Comparison of ENCODE assay signal across 8 cellular contexts in genomic region chr11:125091247-125091876, GRCh38. TPM values are rescaled to one million over a fixed set of nuclear protein-coding genes. Genes with fewer than 3 reads are reported as not detected.
DNase-seq lines count a peak whose midpoint lies in the region; ATAC-seq and TF ChIP-seq lines count a peak whose summit lies in the region.

No MANE protein-coding gene starts in this region.

- CTCF ChIA-PET in activated B cell treated with CpG ODN at 0.5 μM for 24 hours (lab: Charles Lee): interaction anchor here (0.7 to 3.2 kb wide), 14 partner anchors 9 to 338 kb away, joined by 3 to 29 read pairs (median 4); partner anchors contain the start of genes SLC37A2 and TMEM218

- POLR2A ChIA-PET in activated B cell treated with CpG ODN at 0.5 μM for 24 hours (lab: Charles Lee): interaction anchor here (1.1 kb wide), 1 partner anchor 19 kb away, joined by 6 read pairs; no protein-coding TSS in a partner anchor

- intact Hi-C loops in activated B cell treated with CpG ODN at 0.5 μM for 24 hours (cut with micrococcal nuclease): loop anchor here (1.0 kb wide), 2 partner anchors 50 to 314 kb away; no protein-coding TSS in a partner anchor

- no peak overlapping the region for H3K4me3 Mint-ChIP-seq in activated B cell treated with CpG ODN at 0.5 μM for 24 hours

- H3K36me3 Mint-ChIP-seq in activated B cell treated with CpG ODN at 0.5 μM for 24 hours (ENCODE audit: low read depth): peaks cover 26% of the 10 kb centered on the region

- no peak overlapping the region for H3K27ac Mint-ChIP-seq in activated B cell treated with CpG ODN at 0.5 μM for 24 hours

- peak; percentile 61 for TF ChIP-seq CTCF in GM12872 (IDR thresholded peaks at IDR 0.05; ENCODE audit: insufficient read depth, low read depth, low read length)
- no peak for TF ChIP-seq CTCF in activated B cell treated with CpG ODN at 0.5 μM for 24 hours (IDR thresholded peaks at IDR 0.05)

- peaks cover 2% of the 10 kb centered on the region for H3K4me1 Mint-ChIP-seq in activated B cell treated with CpG ODN at 0.5 μM for 24 hours

- ATAC-seq in activated B cell treated with CpG ODN at 0.5 μM for 24 hours (ENCODE audit: low read depth) (peak; percentile 37), GM21367 (IDR thresholded peaks at IDR 0.05; ENCODE audit: unreplicated experiment) (no peak)

- H3K27me3 Mint-ChIP-seq in activated B cell treated with CpG ODN at 0.5 μM for 24 hours: no peaks in the 10 kb centered on the region

- DNase-seq in 8988T (peak; percentile 74), NCI-H1105 (lab: John Stamatoyannopoulos, UW) (peak; percentile 56), activated B cell treated with CpG ODN at 0.5 μM for 24 hours (no peak), glomerular visceral epithelial cell (ENCODE audit: extremely low spot score) (peak; percentile 69), pons (ENCODE audit: low spot score) (peak; percentile 73)
- no peak for DNase-seq in stimulated activated CD8-positive, alpha-beta memory T cell treated with anti-CD3 and anti-CD28 coated beads, Interleukin-4, amount 100 ng/mL, for 48 hours

- H3K9me3 Mint-ChIP-seq in activated B cell treated with CpG ODN at 0.5 μM for 24 hours: no peaks in the 10 kb centered on the region

RNA-seq across cellular contexts. Expression of gene TMEM218, which starts 20.1 kb away (rescaled TPM):
- 18.8 and 20.1 TPM in 2 replicates for total RNA-seq in activated B cell treated with CpG ODN at 0.5 μM for 24 hours

RNA-seq across cellular contexts. Expression of gene SLC37A2, which starts 28.3 kb away (rescaled TPM):
- 21.3 and 27.5 TPM in 2 replicates for total RNA-seq in activated B cell treated with CpG ODN at 0.5 μM for 24 hours

Comparison
In these comparisons a context has a peak if more than half of its experiments do, and no peak if none do; other contexts are left out.
1. DNase-seq: peak in 8988T (single experiment), NCI-H1105 (single experiment), glomerular visceral epithelial cell (single experiment) and pons (single experiment); none in activated B cell treated with CpG ODN at 0.5 μM for 24 hours (single experiment) and stimulated activated CD8-positive, alpha-beta memory T cell treated with anti-CD3 and anti-CD28 coated beads, Interleukin-4, amount 100 ng/mL, for 48 hours (single experiment).